Comparison of ENCODE assay signal across 8 cellular contexts in genomic region chr11:834371-835316, GRCh38. TPM values are rescaled to one million over a fixed set of nuclear protein-coding genes. Genes with fewer than 3 reads are reported as not detected.
DNase-seq lines count a peak whose midpoint lies in the region; ATAC-seq, FAIRE-seq and TF ChIP-seq lines count a peak whose summit lies in the region.

No MANE protein-coding gene starts in this region.

- intact Hi-C loops in kidney (cut with DNase I) = no loop called here

- H3K4me3 Mint-ChIP-seq in stimulated activated naive CD8-positive, alpha-beta T cell treated with anti-CD3 and anti-CD28 coated beads, Interleukin-15, Interleukin-2, amounts not matched to agents 100 ng/mL and 50 ng/mL, for 24 hours = peak overlapping the region; percentile 73

- no peaks in the 10 kb centered on the region for H3K9me3 Mint-ChIP-seq in stimulated activated naive CD8-positive, alpha-beta T cell treated with anti-CD3 and anti-CD28 coated beads, Interleukin-15, Interleukin-2, amounts not matched to agents 100 ng/mL and 50 ng/mL, for 24 hours

- H3K27ac ChIP-seq in A549 (peak overlapping the region; percentile 98 to 100), kidney (ENCODE audit: low read depth in 2 of 2, low read length in 2 of 2) (peak overlapping the region; percentile 91 to 93)

- no peak for TF ChIP-seq RAD21 in A549 (conservative IDR thresholded peaks at IDR 0.05 in 1 of 2, IDR thresholded peaks at IDR 0.05 in 1 of 2)

- H3K9me3 ChIP-seq in A549 (no peaks in the 10 kb centered on the region), kidney (ENCODE audit: control insufficient read depth in 1 of 2, low read length in 2 of 2) (no peaks in the 10 kb centered on the region)

- CTCF ChIA-PET in A549 (lab: Yijun Ruan, JAX) = interaction anchor here (0.8 to 2.4 kb wide), 5 partner anchors 10 to 19 kb away, joined by 3 to 10 read pairs (median 6); partner anchors contain the start of gene PNPLA2

- DNase-seq in A549 (ENCODE audit: low read depth in 1 of 2, low spot score in 1 of 2) (peak; percentile 81 to 95), HS-5 (ENCODE audit: low read depth) (peak; percentile 56), astrocyte of the spinal cord (ENCODE audit: low read depth, low spot score) (peak; percentile 69), kidney (peak; percentile 95), NCI-H1092 (lab: John Stamatoyannopoulos, UW) (no peak)

- in situ Hi-C loops in astrocyte of the spinal cord (cut with HindIII; ENCODE audit: low sequenced_read_pairs) = no loop called here

- H3K4me3 ChIP-seq in A549 = peak overlapping the region; percentile 86
- H3K4me3 ChIP-seq in astrocyte of the spinal cord (ENCODE audit: low read depth, low read length) = peak overlapping the region; percentile 77
- H3K4me3 ChIP-seq in kidney (ENCODE audit: low read length in 2 of 2) = peak overlapping the region; percentile 12 to 59

- H3K27me3 Mint-ChIP-seq in stimulated activated naive CD8-positive, alpha-beta T cell treated with anti-CD3 and anti-CD28 coated beads, Interleukin-15, Interleukin-2, amounts not matched to agents 100 ng/mL and 50 ng/mL, for 24 hours = peaks cover 9% of the 10 kb centered on the region

- POLR2A ChIA-PET in A549 (lab: Yijun Ruan, JAX) = interaction anchor here (0.6 to 5.1 kb wide), 10 partner anchors 9 to 38 kb away, joined by 3 to 52 read pairs (median 4); partner anchors contain the start of genes PNPLA2, POLR2L, RPLP2 and TSPAN4

- peak overlapping the region; percentile 36 for H3K27ac Mint-ChIP-seq in stimulated activated naive CD8-positive, alpha-beta T cell treated with anti-CD3 and anti-CD28 coated beads, Interleukin-15, Interleukin-2, amounts not matched to agents 100 ng/mL and 50 ng/mL, for 24 hours

- H3K4me1 Mint-ChIP-seq in stimulated activated naive CD8-positive, alpha-beta T cell treated with anti-CD3 and anti-CD28 coated beads, Interleukin-15, Interleukin-2, amounts not matched to agents 100 ng/mL and 50 ng/mL, for 24 hours (ENCODE audit: low read depth) = peaks cover 26% of the 10 kb centered on the region

- WGBS in A549 (ENCODE audit: missing lambda C conversion rate) = 2% methylated on average over 31 of the region's 31 CpGs

- peaks cover 3% of the 10 kb centered on the region for H3K36me3 Mint-ChIP-seq in stimulated activated naive CD8-positive, alpha-beta T cell treated with anti-CD3 and anti-CD28 coated beads, Interleukin-15, Interleukin-2, amounts not matched to agents 100 ng/mL and 50 ng/mL, for 24 hours (ENCODE audit: low read depth)

- TF ChIP-seq CTCF in A549 (IDR thresholded peaks at IDR 0.05) = no peak
- TF ChIP-seq CTCF in astrocyte of the spinal cord (IDR thresholded peaks at IDR 0.05; ENCODE audit: low read depth, low read length) = no peak
- no peak for TF ChIP-seq CTCF in kidney (IDR thresholded peaks at IDR 0.05; ENCODE audit: borderline replicate concordance, extremely low read depth, insufficient read depth)

- TF ChIP-seq EP300 in A549 (IDR thresholded peaks at IDR 0.05) = no peak; a peak in 1 of 5 replicates

- peak overlapping the region; percentile 88 for H3K4me2 ChIP-seq in A549

- ATAC-seq in A549 (peak; percentile 52 to 68), GM18498 (IDR thresholded peaks at IDR 0.05; ENCODE audit: unreplicated experiment) (no peak), HG03280 (IDR thresholded peaks at IDR 0.05; ENCODE audit: unreplicated experiment) (no peak)

- peak overlapping the region in 1 of 2 donors; percentile 78 for H3K9ac ChIP-seq in kidney (ENCODE audit: low read length in 2 of 2)

- FAIRE-seq in A549 (lab: Jason Lieb, UNC) = no peak
- no peak for FAIRE-seq in kidney (lab: Jason Lieb, UNC)

- H3K4me1 ChIP-seq in A549 (peaks cover 71% of the 10 kb centered on the region), kidney (ENCODE audit: control insufficient read depth in 1 of 2, insufficient read depth in 1 of 2, low read depth in 1 of 2, low read length in 2 of 2) (peaks cover 7 to 42% of the 10 kb centered on the region in 2 donors)

- peaks cover 7 to 27% of the 10 kb centered on the region in 2 donors for H3K36me3 ChIP-seq in kidney (ENCODE audit: control insufficient read depth in 1 of 2, insufficient read depth in 2 of 2, low read length in 2 of 2)

- peak; percentile 6 for TF ChIP-seq POLR2A in A549 (IDR thresholded peaks at IDR 0.05; ENCODE audit: low read length)

TF ChIP-seq in A549, 52 proteins besides CTCF, POLR2A, EP300 and RAD21 (continues in another document):
- TF ChIP-seq TP53 (CRISPR knock-in tag; IDR thresholded peaks at IDR 0.05) (0 out of 2 replicates have a peak, but pooled peaks have one; percentile 39), RCOR1 (IDR thresholded peaks at IDR 0.05; ENCODE audit: low read depth, low read length) (no peak), SMC3 (IDR thresholded peaks at IDR 0.05) (no peak), HOXB13 (CRISPR knock-in tag; IDR thresholded peaks at IDR 0.05; ENCODE audit: low read depth) (peak; percentile 71; the same call in 1 of the 2 replicates), MAFK (IDR thresholded peaks at IDR 0.05; ENCODE audit: partially characterized antibody) (peak; percentile 82), HEYL (CRISPR knock-in tag; IDR thresholded peaks at IDR 0.05) (no peak), CHD2 (IDR thresholded peaks at IDR 0.05; ENCODE audit: low read length, partially characterized antibody) (no peak), FOSB (CRISPR knock-in tag; IDR thresholded peaks at IDR 0.05) (peak; percentile 42), PHF8 (IDR thresholded peaks at IDR 0.05; ENCODE audit: borderline replicate concordance, low read depth) (no peak), EHMT2 (IDR thresholded peaks at IDR 0.05; ENCODE audit: low read depth) (no peak), CBX8 (IDR thresholded peaks at IDR 0.05) (no peak), FOSL2 (IDR thresholded peaks at IDR 0.05) (peak; percentile 55; the same call in 1 of the 2 replicates), FOSL2 (CRISPR knock-in tag; IDR thresholded peaks at IDR 0.05) (peak; percentile 96), JUN (IDR thresholded peaks at IDR 0.05) (peak in 1 of 2 experiments; percentile 85; a peak in 3 of 5 replicates), RNF2 (IDR thresholded peaks at IDR 0.05; ENCODE audit: borderline replicate concordance, low read depth) (no peak), BCL3 (IDR thresholded peaks at IDR 0.05) (0 out of 3 replicates have a peak, but pooled peaks have one; percentile 39), JUNB (IDR thresholded peaks at IDR 0.05) (peak; percentile 31; the same call in 1 of the 2 replicates), CHD4 (IDR thresholded peaks at IDR 0.05; ENCODE audit: borderline replicate concordance) (no peak), NPAS2 (CRISPR knock-in tag; IDR thresholded peaks at IDR 0.05; ENCODE audit: borderline replicate concordance) (no peak)

RNA-seq across cellular contexts. Expression of gene CD151, which starts 1.9 kb away (rescaled TPM):
- polyA plus RNA-seq in A549 (2011; rRNA removed) (409 and 523 TPM in 2 replicates), A549 (2017; fragmentation: RNase III; extraction: RNeasy Plus Mini Kit Qiagen cat#74134 plus additional on column Dnase treatment) (649 to 701 TPM (median 695 TPM) in 3 replicates), kidney (ENCODE audit: insufficient read depth, low read depth, low replicate concordance) (379 TPM)
- polyA plus RNA-seq in A549 (2012; cell fraction: cytosol; rRNA removed) = 964 and 1,353 TPM in 2 replicates
- polyA plus RNA-seq in A549 (2012; cell fraction: nucleus; rRNA removed) = 1,564 and 2,065 TPM in 2 replicates
- 530 and 576 TPM in 2 replicates for polyA minus RNA-seq in A549 (2011; rRNA and poly(A)+ RNA removed)
- 476 TPM for total RNA-seq in kidney

RNA-seq across cellular contexts. Expression of gene CRACR2B, which starts 6.9 kb away (rescaled TPM):
- polyA plus RNA-seq in A549 (2011; rRNA removed) = 1.2 and 1.8 TPM in 2 replicates
- 2.9 and 3.3 TPM in 2 replicates for polyA plus RNA-seq in A549 (2012; cell fraction: cytosol; rRNA removed)
- polyA plus RNA-seq in A549 (2012; cell fraction: nucleus; rRNA removed) = 8.2 and 9.3 TPM in 2 replicates
- 3.0 to 3.3 TPM (median 3.1 TPM) in 3 replicates for polyA plus RNA-seq in A549 (2017; fragmentation: RNase III; extraction: RNeasy Plus Mini Kit Qiagen cat#74134 plus additional on column Dnase treatment)
- 0.70 and 1.2 TPM in 2 replicates for polyA minus RNA-seq in A549 (2011; rRNA and poly(A)+ RNA removed)
- 22.6 TPM for total RNA-seq in kidney
- 16.5 TPM for polyA plus RNA-seq in kidney (ENCODE audit: insufficient read depth, low read depth, low replicate concordance)

RNA-seq across cellular contexts. Expression of gene POLR2L, which starts 7.7 kb away (rescaled TPM):
- 140 and 197 TPM in 2 replicates for polyA plus RNA-seq in A549 (2011; rRNA removed)
- polyA plus RNA-seq in A549 (2012; cell fraction: cytosol; rRNA removed) = 1,407 and 1,430 TPM in 2 replicates
- polyA plus RNA-seq in A549 (2012; cell fraction: nucleus; rRNA removed) = 294 and 364 TPM in 2 replicates
- 773 to 868 TPM (median 807 TPM) in 3 replicates for polyA plus RNA-seq in A549 (2017; fragmentation: RNase III; extraction: RNeasy Plus Mini Kit Qiagen cat#74134 plus additional on column Dnase treatment)
- 73.3 and 88.5 TPM in 2 replicates for polyA minus RNA-seq in A549 (2011; rRNA and poly(A)+ RNA removed)
- 107 TPM for total RNA-seq in kidney
- polyA plus RNA-seq in kidney (ENCODE audit: insufficient read depth, low read depth, low replicate concordance) = 376 TPM

RNA-seq across cellular contexts. Expression of gene TSPAN4, which starts 8.0 kb away (rescaled TPM):
- 83.5 and 87.8 TPM in 2 replicates for polyA plus RNA-seq in A549 (2011; rRNA removed)
- 286 and 346 TPM in 2 replicates for polyA plus RNA-seq in A549 (2012; cell fraction: cytosol; rRNA removed)
- 714 and 975 TPM in 2 replicates for polyA plus RNA-seq in A549 (2012; cell fraction: nucleus; rRNA removed)
- 145 to 150 TPM (median 146 TPM) in 3 replicates for polyA plus RNA-seq in A549 (2017; fragmentation: RNase III; extraction: RNeasy Plus Mini Kit Qiagen cat#74134 plus additional on column Dnase treatment)
- polyA minus RNA-seq in A549 (2011; rRNA and poly(A)+ RNA removed) = 46.9 and 63.5 TPM in 2 replicates
- total RNA-seq in kidney = 104 TPM
- polyA plus RNA-seq in kidney (ENCODE audit: insufficient read depth, low read depth, low replicate concordance) = 81.2 TPM

RNA-seq across cellular contexts. Expression of gene PNPLA2, which starts 15.9 kb away (rescaled TPM):
- 13.2 and 16.1 TPM in 2 replicates for polyA plus RNA-seq in A549 (2011; rRNA removed)
- 45.8 and 63.3 TPM in 2 replicates for polyA plus RNA-seq in A549 (2012; cell fraction: cytosol; rRNA removed)
- polyA plus RNA-seq in A549 (2012; cell fraction: nucleus; rRNA removed) = 114 and 198 TPM in 2 replicates
- 25.1 to 29.2 TPM (median 25.4 TPM) in 3 replicates for polyA plus RNA-seq in A549 (2017; fragmentation: RNase III; extraction: RNeasy Plus Mini Kit Qiagen cat#74134 plus additional on column Dnase treatment)
- polyA minus RNA-seq in A549 (2011; rRNA and poly(A)+ RNA removed) = 33.9 and 38.8 TPM in 2 replicates
- 173 TPM for total RNA-seq in kidney
- 67.9 TPM for polyA plus RNA-seq in kidney (ENCODE audit: insufficient read depth, low read depth, low replicate concordance)

Comparison
In these comparisons a context has a peak if more than half of its experiments do, and no peak if none do; other contexts are left out.
1. ATAC-seq: peak in A549 (2 of 2); none in GM18498 (single experiment) and HG03280 (single experiment).
2. H3K4me3 ChIP-seq: peak in every context shown above with its lines; median percentile 86 in A549; 77 in astrocyte of the spinal cord; 36 in kidney.